8 cellular contexts compared by ENCODE assay signal in the genomic region with DNA sequence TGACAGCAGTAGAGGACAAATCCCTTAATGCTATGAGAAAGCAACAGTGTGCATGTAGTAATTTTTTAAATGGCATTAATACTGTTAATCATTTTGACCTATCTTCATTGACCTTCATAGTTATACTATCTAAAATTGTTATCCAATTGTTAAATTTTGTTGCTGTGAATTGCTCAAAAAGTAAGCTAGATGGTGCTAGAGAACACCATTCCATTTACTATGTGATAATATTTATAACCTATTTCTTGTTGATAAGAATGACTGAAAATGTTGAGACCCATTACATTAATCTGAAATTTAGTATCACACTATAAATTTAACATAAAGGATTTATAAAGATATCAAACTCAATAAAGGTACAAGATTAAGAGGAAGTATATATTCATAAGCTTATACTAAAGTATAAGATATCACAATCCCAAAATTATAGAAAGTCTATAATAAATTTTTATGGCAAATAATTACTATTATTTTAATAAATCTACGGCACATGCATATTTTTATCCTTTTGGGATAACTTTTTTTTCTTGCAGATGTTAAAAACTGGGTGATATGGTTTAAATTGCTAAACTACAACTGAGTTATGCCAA.
DNase-seq lines count a peak whose midpoint lies in the region; ATAC-seq, FAIRE-seq and TF ChIP-seq lines count a peak whose summit lies in the region.

No MANE protein-coding gene starts in this region.

- no peak overlapping the region for H2AFZ ChIP-seq in HCT116 (ENCODE audit: low read depth, low read length, poor library complexity, severe bottlenecking)

- H3K9me3 Mint-ChIP-seq in glutamatergic neuron (ENCODE audit: unreplicated experiment) = peaks cover 7% of the 10 kb centered on the region
- no peaks in the 10 kb centered on the region for H3K9me3 Mint-ChIP-seq in stimulated activated naive B cell treated with anti-CD40 and anti-IgM and Interleukin-4, amounts not matched to agents 10 μg/mL and 1 μg/mL and 100 μg/mL, for 72 hours

- no TSS peak for BruUV-seq in HCT116 (replicated peaks; lab: Mats Ljungman, UMichigan)

- H3K27ac ChIP-seq in HCT116 (ENCODE audit: low read depth, low read length) = no peak overlapping the region

- H3K27ac Mint-ChIP-seq in glutamatergic neuron (ENCODE audit: unreplicated experiment) = no peak overlapping the region
- H3K27ac Mint-ChIP-seq in stimulated activated naive B cell treated with anti-CD40 and anti-IgM and Interleukin-4, amounts not matched to agents 10 μg/mL and 1 μg/mL and 100 μg/mL, for 72 hours = no peak overlapping the region

- peaks cover 33% of the 10 kb centered on the region for H3K4me1 Mint-ChIP-seq in glutamatergic neuron (ENCODE audit: low read depth, unreplicated experiment)
- H3K4me1 Mint-ChIP-seq in stimulated activated naive B cell treated with anti-CD40 and anti-IgM and Interleukin-4, amounts not matched to agents 10 μg/mL and 1 μg/mL and 100 μg/mL, for 72 hours = no peaks in the 10 kb centered on the region

- CTCF ChIA-PET in AG04449 (lab: Yijun Ruan, JAX) = interaction anchor here (0.6 to 2.5 kb wide), 13 partner anchors 9 to 1581 kb away, joined by 3 to 13 read pairs (median 4); no protein-coding TSS in a partner anchor
- CTCF ChIA-PET in HCT116 (lab: Charles Lee) = interaction anchor here (1.0 to 1.4 kb wide), 6 partner anchors 9 to 1580 kb away, joined by 3 to 4 read pairs (median 3); no protein-coding TSS in a partner anchor

- no peak overlapping the region for H3K4me3 Mint-ChIP-seq in glutamatergic neuron (ENCODE audit: unreplicated experiment)
- H3K4me3 Mint-ChIP-seq in stimulated activated naive B cell treated with anti-CD40 and anti-IgM and Interleukin-4, amounts not matched to agents 10 μg/mL and 1 μg/mL and 100 μg/mL, for 72 hours = no peak overlapping the region

- no peak for DNase-seq in AG04449 (ENCODE audit: low read depth, low spot score)
- DNase-seq in HCT116 (ENCODE audit: low read depth, low spot score) = no peak
- DNase-seq in glutamatergic neuron = no peak
- no peak for DNase-seq in retina
- DNase-seq in stimulated activated naive B cell treated with anti-CD40 and anti-IgM and Interleukin-4, amounts not matched to agents 10 μg/mL and 1 μg/mL and 100 μg/mL, for 72 hours = no peak

- intact Hi-C loops in HCT116 (cut with micrococcal nuclease) = loop anchor here (5.0 kb wide), 1 partner anchor 1565 kb away; no protein-coding TSS in a partner anchor

- H3K79me2 ChIP-seq in HCT116 (ENCODE audit: insufficient read depth, low read length) = no peaks in the 10 kb centered on the region

- TF ChIP-seq POLR2A in HCT116 (IDR thresholded peaks at IDR 0.05; ENCODE audit: borderline replicate concordance, extremely low read depth, insufficient read depth, insufficient read length) = no peak

- H3K36me3 Mint-ChIP-seq in glutamatergic neuron (ENCODE audit: unreplicated experiment) = no peaks in the 10 kb centered on the region
- no peaks in the 10 kb centered on the region for H3K36me3 Mint-ChIP-seq in stimulated activated naive B cell treated with anti-CD40 and anti-IgM and Interleukin-4, amounts not matched to agents 10 μg/mL and 1 μg/mL and 100 μg/mL, for 72 hours

- no peaks in the 10 kb centered on the region for H3K9me2 ChIP-seq in HCT116 (ENCODE audit: insufficient read depth)

- no peak overlapping the region for H3K4me3 ChIP-seq in AG04449 (ENCODE audit: low read depth, low read length)
- H3K4me3 ChIP-seq in HCT116 (replicated peaks in 1 of 2; ENCODE audit: low read depth in 1 of 2, low read length in 2 of 2) = no peak overlapping the region

- no peaks in the 10 kb centered on the region for H3K9me3 ChIP-seq in HCT116 (ENCODE audit: control insufficient read depth in 1 of 2, insufficient read depth in 1 of 2, low read depth in 1 of 2, low read length in 2 of 2)

- H3K27me3 ChIP-seq in HCT116 (ENCODE audit: insufficient read depth, low read length) = no peaks in the 10 kb centered on the region

- TF ChIP-seq CTCF in AG04449 (IDR thresholded peaks at IDR 0.05; ENCODE audit: insufficient read depth, low read length, missing control alignments) (peak; percentile 32), HCT116 (IDR thresholded peaks at IDR 0.05 in 2 of 3, conservative IDR thresholded peaks at IDR 0.05 in 1 of 3; ENCODE audit: borderline replicate concordance in 1 of 3, insufficient read depth in 1 of 3, low read depth in 2 of 3, low read length in 2 of 3) (peak; percentile 25 to 66 (median 34); a peak in 4 of 6 replicates), glutamatergic neuron (IDR thresholded peaks at IDR 0.05; ENCODE audit: partially characterized antibody, unreplicated experiment) (peak; percentile 59)

- 0 out of 2 replicates have a peak, but pooled peaks have one; percentile 47 for ATAC-seq in HCT116
- ATAC-seq in HG03342 (IDR thresholded peaks at IDR 0.05; ENCODE audit: unreplicated experiment) = no peak
- ATAC-seq in GM21737 (IDR thresholded peaks at IDR 0.05; ENCODE audit: unreplicated experiment) = no peak
- no peak for ATAC-seq in stimulated activated naive B cell treated with anti-CD40 and anti-IgM and Interleukin-4, amounts not matched to agents 10 μg/mL and 1 μg/mL and 100 μg/mL, for 72 hours (replicated peaks)

- peak; percentile 69 for FAIRE-seq in TTC549 (lab: Jason Lieb, UNC)

- H3K4me1 ChIP-seq in HCT116 (ENCODE audit: control insufficient read depth in 1 of 2, insufficient read depth in 2 of 2, low read length in 2 of 2) = no peaks in the 10 kb centered on the region

- peaks cover 3% of the 10 kb centered on the region for H3K27me3 Mint-ChIP-seq in glutamatergic neuron (ENCODE audit: unreplicated experiment)
- H3K27me3 Mint-ChIP-seq in stimulated activated naive B cell treated with anti-CD40 and anti-IgM and Interleukin-4, amounts not matched to agents 10 μg/mL and 1 μg/mL and 100 μg/mL, for 72 hours = no peaks in the 10 kb centered on the region

- no peak overlapping the region for H3K4me2 ChIP-seq in HCT116 (ENCODE audit: low read length)

- no peak overlapping the region for H3K9ac ChIP-seq in HCT116 (ENCODE audit: low read length)

- H4K20me1 ChIP-seq in HCT116 (ENCODE audit: insufficient read depth) = no peaks in the 10 kb centered on the region

- H3K36me3 ChIP-seq in HCT116 (ENCODE audit: control insufficient read depth in 1 of 2, insufficient read depth in 2 of 2, low read length in 2 of 2) = no peaks in the 10 kb centered on the region

- TF ChIP-seq RAD21 in HCT116 (IDR thresholded peaks at IDR 0.05; ENCODE audit: low read depth) = peak; percentile 55

- POLR2A ChIA-PET in AG04449 (lab: Yijun Ruan, JAX) = interaction anchor here (0.8 kb wide), 1 partner anchor 161 kb away, joined by 3 read pairs; no protein-coding TSS in a partner anchor
- POLR2A ChIA-PET in HCT116 (lab: Charles Lee) = no interaction called here

- RAD21 ChIA-PET in HCT116 (lab: Charles Lee; ENCODE audit: low non-redundant PET in 1 of 2, low total read pairs in 2 of 2, uncharacterized antibody in 2 of 2, unreplicated experiment in 2 of 2) = no interaction called here

TF ChIP-seq in HCT116, 20 proteins besides CTCF, POLR2A, EP300 and RAD21:
- TF ChIP-seq CEBPB (IDR thresholded peaks at IDR 0.05; ENCODE audit: low read depth) = no peak
- no peak for TF ChIP-seq SRF (IDR thresholded peaks at IDR 0.05; ENCODE audit: low read depth)
- TF ChIP-seq ELF1 (IDR thresholded peaks at IDR 0.05; ENCODE audit: borderline replicate concordance, low read depth) = no peak
- no peak for TF ChIP-seq ZFX (IDR thresholded peaks at IDR 0.05)
- TF ChIP-seq, protein P1, sequence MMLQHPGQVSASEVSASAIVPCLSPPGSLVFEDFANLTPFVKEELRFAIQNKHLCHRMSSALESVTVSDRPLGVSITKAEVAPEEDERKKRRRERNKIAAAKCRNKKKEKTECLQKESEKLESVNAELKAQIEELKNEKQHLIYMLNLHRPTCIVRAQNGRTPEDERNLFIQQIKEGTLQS (IDR thresholded peaks at IDR 0.05) = no peak
